20 cellular contexts compared by ENCODE assay signal in genomic region chr2:171046056-171046560, GRCh38.
DNase-seq lines count a peak whose midpoint lies in the region; ATAC-seq, FAIRE-seq and TF ChIP-seq lines count a peak whose summit lies in the region.
"Had no signal": no experiment of that assay in that cellular context is flagged by ENCODE, and none has a peak within 500 bp of the region (broad histone marks: within the 10 kb centered on the region; RNA-seq: fewer than 3 reads in every experiment).

No MANE protein-coding gene starts in this region.

- ATAC-seq in left lobe of liver (no peak), right lobe of liver (no peak)
- ATAC-seq: Panc1 had no signal

- H2AK5ac ChIP-seq in H1 (ENCODE audit: low read depth, low read length) = no peak overlapping the region

- no peak overlapping the region for H2BK5ac ChIP-seq in H1 (ENCODE audit: low read depth, low read length)

- no peaks in the 10 kb centered on the region for H3K9me3 Mint-ChIP-seq in MCF 10A (ENCODE audit: unreplicated experiment)
- H3K9me3 Mint-ChIP-seq: CD14-positive monocyte, HFFc6 had no signal

- H3K36me3 Mint-ChIP-seq in MCF 10A (ENCODE audit: insufficient read depth, unreplicated experiment) = peaks cover 61% of the 10 kb centered on the region

- H3K4me3 ChIP-seq in H1 (ENCODE audit: extremely low read depth in 1 of 4, insufficient read depth in 2 of 4, low read depth in 3 of 4, low read length in 4 of 4) (no peak overlapping the region; a peak in 1 of 8 replicates), mesodermal cell (ENCODE audit: extremely low read depth, insufficient read depth, low read length, poor library complexity, severe bottlenecking) (no peak overlapping the region), right lobe of liver (no peak overlapping the region)
- H3K4me3 ChIP-seq: SJCRH30 had no signal

- H3K4me2 ChIP-seq in H1 (ENCODE audit: insufficient read depth in 1 of 2, low read depth in 2 of 2, low read length in 2 of 2) = peak overlapping the region in 1 of 2 experiments; percentile 12; a peak in 1 of 4 replicates

- H2BK15ac ChIP-seq in H1 (ENCODE audit: low read length) = no peak overlapping the region

- POLR2A ChIA-PET in H1 (lab: Charles Lee; ENCODE audit: partially characterized antibody) (no interaction called here), MCF 10A (lab: Yijun Ruan, JAX) (interaction anchor here (0.7 kb wide), 1 partner anchor 338 kb away, joined by 3 read pairs; no protein-coding TSS in a partner anchor)

- H3K27ac Mint-ChIP-seq in MCF 10A (ENCODE audit: low read depth, unreplicated experiment) = no peak overlapping the region
- H3K27ac Mint-ChIP-seq: CD14-positive monocyte, HFFc6 had no signal

- no peak overlapping the region; the same call in 1 of the 2 replicates for H3K18ac ChIP-seq in H1 (ENCODE audit: extremely low read depth, low read length)

- TF ChIP-seq CTCF in D721Med (IDR thresholded peaks at IDR 0.05; ENCODE audit: insufficient read depth, missing control alignments) = no peak
- TF ChIP-seq CTCF in H1 (IDR thresholded peaks at IDR 0.05; ENCODE audit: control extremely low read depth in 1 of 3, insufficient read depth in 1 of 3, low read depth in 1 of 3, low read length in 3 of 3) = no peak
- TF ChIP-seq CTCF in right lobe of liver (IDR thresholded peaks at IDR 0.05) = no peak
- no peak for TF ChIP-seq CTCF in MCF 10A (IDR thresholded peaks at IDR 0.05; ENCODE audit: unreplicated experiment)

- DNase-seq in D721Med (ENCODE audit: insufficient read length, low spot score) (no peak), M059J (ENCODE audit: low read depth) (peak; percentile 16), H1 (ENCODE audit: low read depth in 1 of 2, low spot score in 2 of 2) (no peak), left lobe of liver (ENCODE audit: low spot score) (no peak), right lobe of liver (no peak), MCF 10A (ENCODE audit: unreplicated experiment) (no peak), posterior cingulate gyrus (no peak)
- DNase-seq: 8988T, DMS 273 treated with DMSO at 0.1 percent for 48 hours, GDM1, HFFc6, NCI-H1105 treated with DMSO at 0.1 percent for 48 hours, NCI-H1694, NCI-H2081 treated with DMSO at 0.1 percent for 48 hours, NCI-H446 treated with DMSO at 0.1 percent for 48 hours, SJCRH30 had no signal

- H3K27me3 Mint-ChIP-seq in MCF 10A (ENCODE audit: insufficient read depth, unreplicated experiment) = no peaks in the 10 kb centered on the region

- no peak for TF ChIP-seq RAD21 in H1 (IDR thresholded peaks at IDR 0.05 in 1 of 2, conservative IDR thresholded peaks at IDR 0.05 in 1 of 2; ENCODE audit: low read depth in 2 of 2, low read length in 2 of 2)

- no peak overlapping the region for H2BK20ac ChIP-seq in H1 (ENCODE audit: low read length)

- H3K14ac ChIP-seq in H1 (ENCODE audit: insufficient read length) = no peak overlapping the region

- no TSS peak for BruUV-seq in MCF 10A (replicated peaks; lab: Mats Ljungman, UMichigan)

- H3K4me1 ChIP-seq in H1 (replicated peaks in 1 of 4; ENCODE audit: control insufficient read depth in 3 of 4, insufficient read depth in 4 of 4, low read length in 3 of 4) (peaks cover 0 to 10% (median 2%) of the 10 kb centered on the region in 4 experiments; a peak in 3 of 7 replicates), mesodermal cell (ENCODE audit: control insufficient read depth, insufficient read depth, low read length, poor library complexity, severe bottlenecking) (no peaks in the 10 kb centered on the region), right lobe of liver (no peaks in the 10 kb centered on the region)
- H3K4me1 ChIP-seq: SJCRH30 had no signal

- no peak overlapping the region for H2AFZ ChIP-seq in H1 (ENCODE audit: low read length)

- no peak overlapping the region for H3K27ac ChIP-seq in H1 (ENCODE audit: low read depth, low read length)
- H3K27ac ChIP-seq in mesodermal cell (ENCODE audit: low read depth, low read length, severe bottlenecking) = peak overlapping the region; percentile 23
- H3K27ac ChIP-seq in right lobe of liver = no peak overlapping the region
- H3K27ac ChIP-seq: SJCRH30 had no signal

- no peak overlapping the region for H3K4me3 Mint-ChIP-seq in MCF 10A (ENCODE audit: unreplicated experiment)
- H3K4me3 Mint-ChIP-seq: CD14-positive monocyte, HFFc6 had no signal

- H3K79me2 ChIP-seq in H1 (ENCODE audit: control insufficient read depth in 1 of 2, insufficient read depth in 2 of 2, low read length in 2 of 2) = no peaks in the 10 kb centered on the region

- H3K79me1 ChIP-seq in H1 (ENCODE audit: low read depth, low read length) = no peaks in the 10 kb centered on the region

- H4K5ac ChIP-seq in H1 (ENCODE audit: insufficient read length, low read depth, low read length) = peak overlapping the region; percentile 93

- H3K23me2 ChIP-seq in H1 (ENCODE audit: low read depth, low read length) = no peaks in the 10 kb centered on the region

- FAIRE-seq in D721Med (lab: Jason Lieb, UNC) (peak; percentile 25), H1 (lab: Jason Lieb, UNC) (peak; percentile 45)
- FAIRE-seq: HTR-8/SVneo had no signal

- no peak overlapping the region for H2BK120ac ChIP-seq in H1 (replicated peaks; ENCODE audit: low read depth, low read length)

- no peaks in the 10 kb centered on the region for H4K20me1 ChIP-seq in H1 (replicated peaks in 1 of 2; ENCODE audit: control insufficient read depth in 1 of 2, insufficient read depth in 2 of 2, low read length in 2 of 2)

- H3K9me3 ChIP-seq in H1 (ENCODE audit: insufficient read depth in 2 of 2, low read depth in 1 of 2, low read length in 1 of 2) (no peaks in the 10 kb centered on the region), mesodermal cell (ENCODE audit: control insufficient read depth, low read length) (no peaks in the 10 kb centered on the region), right lobe of liver (no peaks in the 10 kb centered on the region)
- H3K9me3 ChIP-seq: SJCRH30 had no signal

- no peak overlapping the region for H3K23ac ChIP-seq in H1 (ENCODE audit: insufficient read length)

- H4K8ac ChIP-seq in H1 (ENCODE audit: extremely low read depth, insufficient read depth, low read length) = no peak overlapping the region

- H3K4ac ChIP-seq in H1 (replicated peaks; ENCODE audit: insufficient read length, low read depth, low read length) = no peak overlapping the region

- CTCF ChIA-PET in H1 (lab: Charles Lee; ENCODE audit: partially characterized antibody) (no interaction called here), MCF 10A (lab: Yijun Ruan, JAX) (interaction anchor here (0.7 kb wide), 1 partner anchor 436 kb away, joined by 3 read pairs; no protein-coding TSS in a partner anchor)

- no peaks in the 10 kb centered on the region for H3K4me1 Mint-ChIP-seq in MCF 10A (ENCODE audit: insufficient read depth, unreplicated experiment)

- WGBS in H1 (ENCODE audit: extremely low coverage in 1 of 2, insufficient coverage in 1 of 2, insufficient read length in 1 of 2, insufficient replicate concordance in 2 of 2, low coverage in 1 of 2, low lambda C conversion rate in 2 of 2, missing lambda C conversion rate in 1 of 2), 2 experiments = 63% methylated on average over 3 of the region's 3 CpGs; no CpG with 5 or more reads in 1 of the 2 experiments
- whole genome bisulfite sequencing in mesodermal cell (ENCODE audit: insufficient coverage in 2 of 2), 2 experiments = 94% methylated on average over 2 of the region's 3 CpGs; no CpG with 5 or more reads in 1 of the 2 experiments
- 98% methylated on average over 3 of the region's 3 CpGs for WGBS in right lobe of liver (ENCODE audit: insufficient coverage, low coverage, low lambda C conversion rate, missing lambda C conversion rate)

- no peak for TF ChIP-seq EP300 in H1 (IDR thresholded peaks at IDR 0.05; ENCODE audit: borderline replicate concordance in 1 of 2, low read depth in 2 of 2, low read length in 2 of 2)

- H3K36me3 ChIP-seq in H1 (ENCODE audit: control insufficient read depth in 2 of 4, insufficient read depth in 4 of 4, low read length in 3 of 4) (peaks cover 5 to 53% (median 25%) of the 10 kb centered on the region in 4 experiments; a peak in 7 of 8 replicates), mesodermal cell (ENCODE audit: control insufficient read depth, insufficient read depth, low read length) (peaks cover 54% of the 10 kb centered on the region), right lobe of liver (peaks cover 0 to 52% (median 8%) of the 10 kb centered on the region in 4 donors)

- no peak for TF ChIP-seq POLR2A in H1 (IDR thresholded peaks at IDR 0.05; ENCODE audit: control extremely low read depth in 1 of 2, low read depth in 2 of 2, low read length in 2 of 2)
- no peak for TF ChIP-seq POLR2A in right lobe of liver (IDR thresholded peaks at IDR 0.05)

- no peaks in the 10 kb centered on the region for H3K27me3 ChIP-seq in H1 (replicated peaks in 1 of 4; ENCODE audit: control insufficient read depth in 3 of 4, extremely low read depth in 1 of 4, insufficient read depth in 3 of 4, low read length in 3 of 4)
- no peaks in the 10 kb centered on the region for H3K27me3 ChIP-seq in right lobe of liver
- H3K27me3 ChIP-seq: SJCRH30 had no signal

- no peak overlapping the region for H3K56ac ChIP-seq in H1 (replicated peaks; ENCODE audit: insufficient read length, low read depth, low read length)

- H3K9ac ChIP-seq in H1 (replicated peaks in 1 of 4; ENCODE audit: extremely low read depth in 1 of 4, low read depth in 3 of 4, low read length in 3 of 4) = no peak overlapping the region

- intact Hi-C loops in right lobe of liver (cut with DNase I) (no loop called here), MCF 10A (cut with micrococcal nuclease) (no loop called here), posterior cingulate gyrus (cut with DNase I) (no loop called here)

- H4K91ac ChIP-seq in H1 (replicated peaks; ENCODE audit: insufficient read length, low read length) = no peak overlapping the region

- no peak overlapping the region for H2BK12ac ChIP-seq in H1 (ENCODE audit: low read depth, low read length)

TF ChIP-seq in H1, 55 proteins besides CTCF, POLR2A, EP300 and RAD21 (continues in another document):
- TF ChIP-seq RFX5 (IDR thresholded peaks at IDR 0.05; ENCODE audit: borderline replicate concordance, low read depth, low read length) (no peak), POU5F1 (IDR thresholded peaks at IDR 0.05; ENCODE audit: low read depth, low read length) (no peak), SUZ12 (IDR thresholded peaks at IDR 0.05; ENCODE audit: low read length) (no peak), CHD2 (IDR thresholded peaks at IDR 0.05; ENCODE audit: low read length) (no peak), SP2 (IDR thresholded peaks at IDR 0.05; ENCODE audit: low read length) (no peak), USF2 (IDR thresholded peaks at IDR 0.05; ENCODE audit: low read length) (no peak), TAF1 (IDR thresholded peaks at IDR 0.05; ENCODE audit: low read depth, low read length) (no peak), EZH2 (IDR thresholded peaks at IDR 0.05; ENCODE audit: low read depth, low read length, severe bottlenecking) (no peak), SIN3A (conservative IDR thresholded peaks at IDR 0.05 in 1 of 2, IDR thresholded peaks at IDR 0.05 in 1 of 2; ENCODE audit: low read depth in 1 of 2, low read length in 2 of 2) (no peak)
